8 cellular contexts compared by ENCODE assay signal in the genomic region with DNA sequence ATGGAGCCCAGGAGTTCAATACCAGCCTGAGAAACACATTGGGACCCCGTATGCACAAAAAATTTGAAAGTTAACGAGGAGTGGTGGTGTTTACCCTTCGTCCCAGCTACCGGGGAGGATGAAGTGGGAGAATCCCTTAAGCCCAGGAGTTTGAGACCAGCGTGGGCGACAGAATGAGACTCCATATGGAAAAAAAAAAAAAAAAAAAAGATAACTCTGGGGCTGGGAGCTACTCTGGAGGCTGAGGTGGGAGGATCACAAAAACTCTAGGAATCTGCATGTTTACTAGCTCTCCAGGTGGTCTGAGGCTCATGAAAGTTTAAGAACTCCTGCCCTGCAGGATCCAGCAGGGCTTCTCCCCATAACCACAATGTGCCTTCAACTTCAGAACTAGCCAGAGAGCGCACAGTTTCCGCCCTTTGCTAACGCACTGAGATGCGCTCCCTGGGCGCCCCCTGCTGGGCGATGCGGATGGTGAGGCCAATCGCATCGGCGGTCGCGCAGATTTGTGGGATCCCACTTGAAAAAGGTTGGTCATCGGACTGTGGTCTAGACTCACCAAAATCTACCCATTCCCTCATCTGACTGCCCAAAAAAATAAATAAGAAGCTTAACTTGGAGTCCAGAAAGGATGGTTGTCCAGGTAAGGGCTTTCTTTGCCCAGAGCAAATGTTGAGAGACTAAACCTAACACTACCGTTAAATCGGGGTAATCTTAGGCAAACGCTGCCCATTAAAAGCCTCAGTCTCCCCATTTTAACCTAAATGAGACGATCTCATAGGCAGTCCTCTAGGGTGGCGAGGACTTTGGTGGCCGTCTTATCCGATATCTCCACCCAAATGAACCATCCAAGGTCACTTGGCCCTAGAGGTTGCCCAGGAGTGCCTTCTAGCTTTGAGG. TPM values are rescaled to one million over a fixed set of nuclear protein-coding genes. Genes with fewer than 3 reads are reported as not detected.
DNase-seq lines count a peak whose midpoint lies in the region; ATAC-seq and TF ChIP-seq lines count a peak whose summit lies in the region.

No MANE protein-coding gene starts in this region.

- peak; percentile 53 for ATAC-seq in HG03175 (IDR thresholded peaks at IDR 0.05; ENCODE audit: unreplicated experiment)
- peak; percentile 85 for ATAC-seq in stimulated activated naive CD8-positive, alpha-beta T cell treated with anti-CD3 and anti-CD28 coated beads, Interleukin-15, amount 100 ng/mL, for 72 hours

- no peak overlapping the region for H3K27ac Mint-ChIP-seq in activated T-cell treated with anti-CD3 and anti-CD28 coated beads, Interleukin-2, amount 50 U/mL, for 24 hours
- no peak overlapping the region for H3K27ac Mint-ChIP-seq in nephron progenitor cell
- H3K27ac Mint-ChIP-seq in stimulated activated naive CD8-positive, alpha-beta T cell treated with anti-CD3 and anti-CD28 coated beads, Interleukin-15, amount 100 ng/mL, for 72 hours, result no peak overlapping the region

- DNase-seq in COLO829 (ENCODE audit: low spot score) (peak; percentile 60), Peyer's patch (peak; percentile 87 to 95 (median 88)), fibroblast of lung (ENCODE audit: low read depth in 2 of 2) (peak; percentile 59 to 75), nephron progenitor cell (peak; percentile 95), NCI-H2227 treated with DMSO at 0.1 percent for 48 hours (lab: John Stamatoyannopoulos, UW) (no peak)
- peak; percentile 89 for DNase-seq in activated T-cell treated with anti-CD3 and anti-CD28 coated beads, Interleukin-2, amount 50 U/mL, for 24 hours
- DNase-seq in stimulated activated naive CD8-positive, alpha-beta T cell treated with anti-CD3 and anti-CD28 coated beads, Interleukin-15, amount 100 ng/mL, for 72 hours, result peak; percentile 84 to 86

- H4K20me1 ChIP-seq in fibroblast of lung (ENCODE audit: control insufficient read depth, extremely low read depth, insufficient read depth, low read length), result no peaks in the 10 kb centered on the region

- H3K79me2 ChIP-seq in fibroblast of lung (ENCODE audit: control insufficient read depth, insufficient read depth, low read length), result no peaks in the 10 kb centered on the region

- no peak overlapping the region for H3K4me3 Mint-ChIP-seq in activated T-cell treated with anti-CD3 and anti-CD28 coated beads, Interleukin-2, amount 50 U/mL, for 24 hours
- no peak overlapping the region for H3K4me3 Mint-ChIP-seq in nephron progenitor cell
- no peak overlapping the region for H3K4me3 Mint-ChIP-seq in stimulated activated naive CD8-positive, alpha-beta T cell treated with anti-CD3 and anti-CD28 coated beads, Interleukin-15, amount 100 ng/mL, for 72 hours

- H2AFZ ChIP-seq in fibroblast of lung (ENCODE audit: low read length), result no peak overlapping the region

- no peaks in the 10 kb centered on the region for H3K36me3 ChIP-seq in Peyer's patch
- no peaks in the 10 kb centered on the region for H3K36me3 ChIP-seq in fibroblast of lung (ENCODE audit: control insufficient read depth, insufficient read depth, low read length)

- peak; percentile 84 to 96 (median 94) for TF ChIP-seq CTCF in Peyer's patch (IDR thresholded peaks at IDR 0.05)
- peak; percentile 89 to 95 for TF ChIP-seq CTCF in fibroblast of lung (conservative IDR thresholded peaks at IDR 0.05 in 1 of 2, IDR thresholded peaks at IDR 0.05 in 1 of 2; ENCODE audit: low read depth in 1 of 2, low read length in 2 of 2)
- peak; percentile 97 for TF ChIP-seq CTCF in nephron progenitor cell (IDR thresholded peaks at IDR 0.05)

- H3K27ac ChIP-seq in Peyer's patch, result no peak overlapping the region
- H3K27ac ChIP-seq in fibroblast of lung (ENCODE audit: insufficient read depth, low read length), result no peak overlapping the region

- H3K4me1 Mint-ChIP-seq in activated T-cell treated with anti-CD3 and anti-CD28 coated beads, Interleukin-2, amount 50 U/mL, for 24 hours (ENCODE audit: low read depth), result peaks cover 46% of the 10 kb centered on the region
- peaks cover 24% of the 10 kb centered on the region for H3K4me1 Mint-ChIP-seq in nephron progenitor cell
- H3K4me1 Mint-ChIP-seq in stimulated activated naive CD8-positive, alpha-beta T cell treated with anti-CD3 and anti-CD28 coated beads, Interleukin-15, amount 100 ng/mL, for 72 hours, result peaks cover 60% of the 10 kb centered on the region

- H3K9me3 ChIP-seq in Peyer's patch, result no peaks in the 10 kb centered on the region
- H3K9me3 ChIP-seq in fibroblast of lung (ENCODE audit: control insufficient read depth, insufficient read depth, low read depth, low read length), result no peaks in the 10 kb centered on the region

- no peak overlapping the region for H3K4me3 ChIP-seq in Peyer's patch
- no peak overlapping the region for H3K4me3 ChIP-seq in fibroblast of lung (replicated peaks in 1 of 4; ENCODE audit: control extremely low read depth in 1 of 4, insufficient read depth in 1 of 4, low read depth in 3 of 4, low read length in 4 of 4)

- H3K27me3 Mint-ChIP-seq in activated T-cell treated with anti-CD3 and anti-CD28 coated beads, Interleukin-2, amount 50 U/mL, for 24 hours, result peaks cover 20% of the 10 kb centered on the region
- H3K27me3 Mint-ChIP-seq in nephron progenitor cell (ENCODE audit: low read depth, poor library complexity), result peaks cover 69% of the 10 kb centered on the region
- H3K27me3 Mint-ChIP-seq in stimulated activated naive CD8-positive, alpha-beta T cell treated with anti-CD3 and anti-CD28 coated beads, Interleukin-15, amount 100 ng/mL, for 72 hours, result peaks cover 54% of the 10 kb centered on the region

- TF ChIP-seq POLR2A in Peyer's patch (IDR thresholded peaks at IDR 0.05), result no peak

- H3K27me3 ChIP-seq in Peyer's patch (peaks cover 0 to 15% of the 10 kb centered on the region in 2 donors), fibroblast of lung (ENCODE audit: control insufficient read depth, insufficient read depth, low read length) (peaks cover 40% of the 10 kb centered on the region)

- no peaks in the 10 kb centered on the region for H3K9me3 Mint-ChIP-seq in activated T-cell treated with anti-CD3 and anti-CD28 coated beads, Interleukin-2, amount 50 U/mL, for 24 hours
- no peaks in the 10 kb centered on the region for H3K9me3 Mint-ChIP-seq in nephron progenitor cell
- no peaks in the 10 kb centered on the region for H3K9me3 Mint-ChIP-seq in stimulated activated naive CD8-positive, alpha-beta T cell treated with anti-CD3 and anti-CD28 coated beads, Interleukin-15, amount 100 ng/mL, for 72 hours

- H3K9ac ChIP-seq in fibroblast of lung (ENCODE audit: insufficient read depth, low read length), result no peak overlapping the region

- H3K4me1 ChIP-seq in Peyer's patch, result peaks cover 5 to 21% (median 10%) of the 10 kb centered on the region in 4 donors
- H3K4me1 ChIP-seq in fibroblast of lung (ENCODE audit: control insufficient read depth, extremely low read depth, insufficient read depth, low read length), result peaks cover 2% of the 10 kb centered on the region

- no peak overlapping the region for H3K4me2 ChIP-seq in fibroblast of lung (ENCODE audit: extremely low read depth, insufficient read depth, low read length)

- no peaks in the 10 kb centered on the region for H3K36me3 Mint-ChIP-seq in activated T-cell treated with anti-CD3 and anti-CD28 coated beads, Interleukin-2, amount 50 U/mL, for 24 hours (ENCODE audit: low read depth)
- H3K36me3 Mint-ChIP-seq in nephron progenitor cell (ENCODE audit: low read depth), result no peaks in the 10 kb centered on the region

RNA-seq across cellular contexts. Expression of a gene that starts 8.8 kb away (rescaled TPM):
- total RNA-seq in Peyer's patch (not detected), fibroblast of lung (not detected in 2 replicates)
- polyA plus RNA-seq in fibroblast of lung, result not detected in 2 replicates
- polyA plus RNA-seq in fibroblast of lung (2012), result not detected in 2 replicates
- not detected in 2 replicates for polyA minus RNA-seq in fibroblast of lung (ENCODE audit: low replicate concordance)

RNA-seq across cellular contexts. Expression of a gene that starts 9.9 kb away (rescaled TPM):
- 10 to 100 TPM in 3 of 4 donors, not detected in 1; 42.0 to 51.9 (median 51.8) TPM for total RNA-seq in Peyer's patch
- total RNA-seq in fibroblast of lung, result not detected in 2 replicates
- not detected in 2 replicates for polyA plus RNA-seq in fibroblast of lung
- not detected in 2 replicates for polyA plus RNA-seq in fibroblast of lung (2012)
- polyA minus RNA-seq in fibroblast of lung (ENCODE audit: low replicate concordance), result not detected in 2 replicates

RNA-seq across cellular contexts. Expression of a gene that starts 46.0 kb away (rescaled TPM):
- total RNA-seq in Peyer's patch (100 to 1,000 TPM in 1 of 4 donors, 10 to 100 TPM in 1, 1 to 10 TPM in 2; 4.7 to 135 (median 13.6) TPM), fibroblast of lung (0.51 TPM in 1 of 2 replicates, not detected in the other)
- polyA plus RNA-seq in fibroblast of lung, result 0.28 and 0.31 TPM in 2 replicates
- polyA plus RNA-seq in fibroblast of lung (2012), result 0.32 and 0.49 TPM in 2 replicates
- polyA minus RNA-seq in fibroblast of lung (ENCODE audit: low replicate concordance), result not detected in 2 replicates

RNA-seq across cellular contexts. Expression of a gene that starts 46.8 kb away (rescaled TPM):
- total RNA-seq in Peyer's patch, result not detected
- not detected in 2 replicates for total RNA-seq in fibroblast of lung
- 0.05 and 0.09 TPM in 2 replicates for polyA plus RNA-seq in fibroblast of lung
- not detected in 2 replicates for polyA plus RNA-seq in fibroblast of lung (2012)
- not detected in 2 replicates for polyA minus RNA-seq in fibroblast of lung (ENCODE audit: low replicate concordance)

RNA-seq across cellular contexts. Expression of a gene that starts 57.4 kb away (rescaled TPM):
- total RNA-seq in Peyer's patch, result 10 to 100 TPM in 3 of 4 donors, 1 to 10 TPM in 1; 3.9 to 68.5 (median 18.2) TPM
- 2.6 and 3.5 TPM in 2 replicates for total RNA-seq in fibroblast of lung
- 6.5 and 7.1 TPM in 2 replicates for polyA plus RNA-seq in fibroblast of lung
- 11.3 and 13.5 TPM in 2 replicates for polyA plus RNA-seq in fibroblast of lung (2012)
- polyA minus RNA-seq in fibroblast of lung (ENCODE audit: low replicate concordance), result 8.7 and 16.1 TPM in 2 replicates
